Comparison of ENCODE assay signal across 10 cellular contexts in genomic region chr12:116273813-116274551, GRCh38. TPM values are rescaled to one million over a fixed set of nuclear protein-coding genes. Genes with fewer than 3 reads are reported as not detected.
DNase-seq lines count a peak whose midpoint lies in the region; ATAC-seq and TF ChIP-seq lines count a peak whose summit lies in the region.
"Had no signal": no experiment of that assay in that cellular context is flagged by ENCODE, and none has a peak within 500 bp of the region (broad histone marks: within the 10 kb centered on the region; RNA-seq: fewer than 3 reads in every experiment).

No MANE protein-coding gene starts in this region.

- intact Hi-C loops in Right ventricle myocardium inferior (cut with DNase I) (no loop called here), tibial artery (cut with DNase I; ENCODE audit: low total_unique reads) (no loop called here), mucosa of descending colon (cut with DNase I, micrococcal nuclease) (loop anchor here in 1 of 2 donors (10.0 kb wide), 1 partner anchor 321 kb away; no protein-coding TSS in a partner anchor)

- no peak for ATAC-seq in Right ventricle myocardium inferior
- no peak for ATAC-seq in WTC11
- no peak for ATAC-seq in mucosa of descending colon
- no peak for ATAC-seq in esophagus mucosa
- ATAC-seq in GM19395 (IDR thresholded peaks at IDR 0.05; ENCODE audit: unreplicated experiment) = no peak
- ATAC-seq: pancreas had no signal

- CTCF ChIA-PET in WTC11 (lab: Charles Lee) = no interaction called here

- H3K27ac ChIP-seq in cardiac muscle cell (no peak overlapping the region), iPS-20b (ENCODE audit: low read length) (no peak overlapping the region), tibial artery (no peak overlapping the region)
- H3K27ac ChIP-seq: pancreas had no signal

- H3K4me1 ChIP-seq in cardiac muscle cell (ENCODE audit: low read depth) (peaks cover 20% of the 10 kb centered on the region), iPS-20b (ENCODE audit: insufficient read depth, low read length) (peaks cover 17% of the 10 kb centered on the region), tibial artery (peaks cover 0 to 66% (median 26%) of the 10 kb centered on the region in 4 donors), mucosa of descending colon (ENCODE audit: low read depth) (peaks cover 25% of the 10 kb centered on the region)

- H3K36me3 Mint-ChIP-seq in WTC11 = no peaks in the 10 kb centered on the region

- H3K27me3 Mint-ChIP-seq in WTC11 (ENCODE audit: low read depth) = peaks cover 4% of the 10 kb centered on the region; the same call in 1 of the 2 replicates

- TF ChIP-seq CTCF in cardiac muscle cell (IDR thresholded peaks at IDR 0.05; ENCODE audit: low read depth, low read length) (no peak), WTC11 (IDR thresholded peaks at IDR 0.05) (no peak), tibial artery (IDR thresholded peaks at IDR 0.05) (peak in 1 of 2 experiments; percentile 8), mucosa of descending colon (IDR thresholded peaks at IDR 0.05) (no peak)

- H3K9me3 ChIP-seq in cardiac muscle cell (ENCODE audit: low read depth) = no peaks in the 10 kb centered on the region
- no peaks in the 10 kb centered on the region for H3K9me3 ChIP-seq in iPS-20b (ENCODE audit: insufficient read depth, low read depth, low read length)
- H3K9me3 ChIP-seq in tibial artery = no peaks in the 10 kb centered on the region
- H3K9me3 ChIP-seq in mucosa of descending colon = no peaks in the 10 kb centered on the region
- H3K9me3 ChIP-seq: pancreas had no signal

- DNase-seq in cardiac muscle cell (ENCODE audit: low read depth in 1 of 2, low spot score in 1 of 2) = no peak
- no peak for DNase-seq in Right ventricle myocardium inferior (ENCODE audit: missing footprints)
- DNase-seq in WTC11 (ENCODE audit: low spot score) = no peak
- no peak for DNase-seq in tibial artery
- no peak for DNase-seq in mucosa of descending colon
- DNase-seq: NCI-H345, pancreas had no signal

- H3K4me1 Mint-ChIP-seq in WTC11 = peaks cover 46% of the 10 kb centered on the region

- peak overlapping the region; percentile 58 for H3K4me3 ChIP-seq in cardiac muscle cell
- peak overlapping the region; percentile 93; the same call in 1 of the 2 replicates for H3K4me3 ChIP-seq in iPS-20b (ENCODE audit: low read length)
- peak overlapping the region; percentile 58 to 70 for H3K4me3 ChIP-seq in tibial artery
- H3K4me3 ChIP-seq in mucosa of descending colon = no peak overlapping the region

- H3K27me3 ChIP-seq in cardiac muscle cell (no peaks in the 10 kb centered on the region), iPS-20b (ENCODE audit: insufficient read depth, low read length) (peaks cover 7% of the 10 kb centered on the region; the same call in 1 of the 2 replicates), tibial artery (no peaks in the 10 kb centered on the region)
- H3K27me3 ChIP-seq: pancreas had no signal

- no peak overlapping the region for H3K27ac Mint-ChIP-seq in WTC11

- H3K9ac ChIP-seq in iPS-20b (ENCODE audit: low read depth, low read length) = no peak overlapping the region

- peak overlapping the region; percentile 98 for H3K4me3 Mint-ChIP-seq in WTC11

- POLR2A ChIA-PET in WTC11 (lab: Charles Lee) = no interaction called here

- H3K36me3 ChIP-seq in cardiac muscle cell (no peaks in the 10 kb centered on the region), iPS-20b (ENCODE audit: insufficient read depth, low read depth, low read length) (no peaks in the 10 kb centered on the region), tibial artery (no peaks in the 10 kb centered on the region), mucosa of descending colon (ENCODE audit: low read depth) (no peaks in the 10 kb centered on the region)
- H3K36me3 ChIP-seq: pancreas had no signal

- H3K9me3 Mint-ChIP-seq in WTC11 = no peaks in the 10 kb centered on the region

TF ChIP-seq in WTC11, 78 proteins besides CTCF, POLR2A, EP300 and RAD21:
- TF ChIP-seq TEAD4 (CRISPR knock-in tag; IDR thresholded peaks at IDR 0.05) (no peak), TCF7 (CRISPR knock-in tag; IDR thresholded peaks at IDR 0.05; ENCODE audit: low read depth) (no peak)

RNA-seq across cellular contexts. Expression of gene MED13L, which starts 3.5 kb away (rescaled TPM):
- total RNA-seq in cardiac muscle cell (49.5 and 94.3 TPM in 2 replicates), Right ventricle myocardium inferior (59.8 TPM), WTC11 (2021) (53.3 to 80.5 TPM (median 55.5 TPM) in 3 replicates), mucosa of descending colon (100 to 1,000 TPM in 2 of 3 donors, 10 to 100 TPM in 1; 96.9 to 165 (median 135) TPM), esophagus mucosa (69.3 TPM)
- polyA plus RNA-seq in cardiac muscle cell = 31.3 and 39.2 TPM in 2 replicates
